In genomic region chr12:116200812-116201211, GRCh38 we compare ENCODE assay signal across 23 cellular contexts.
DNase-seq lines count a peak whose midpoint lies in the region; ATAC-seq, FAIRE-seq and TF ChIP-seq lines count a peak whose summit lies in the region.
"Had no signal": no experiment of that assay in that cellular context is flagged by ENCODE, and none has a peak within 500 bp of the region (broad histone marks: within the 10 kb centered on the region; RNA-seq: fewer than 3 reads in every experiment).

No MANE protein-coding gene starts in this region.

- peaks cover 66% of the 10 kb centered on the region for H3K4me1 ChIP-seq in adipocyte (ENCODE audit: control insufficient read depth, insufficient read depth, low read length)
- peaks cover 39% of the 10 kb centered on the region for H3K4me1 ChIP-seq in smooth muscle cell (ENCODE audit: low read depth)

- H3K79me2 ChIP-seq in smooth muscle cell (ENCODE audit: low read depth), result peaks cover 86% of the 10 kb centered on the region

- H3K27ac ChIP-seq in smooth muscle cell (ENCODE audit: low read depth), result no peak overlapping the region
- H3K27ac ChIP-seq: cardiac muscle cell, neural progenitor cell, SJCRH30, stomach had no signal

- H4K20me1 ChIP-seq in smooth muscle cell (ENCODE audit: low read depth), result peaks cover 100% of the 10 kb centered on the region

- DNase-seq in GM12892 (ENCODE audit: insufficient read length), result no peak
- peak; percentile 69 for DNase-seq in adipocyte (ENCODE audit: low read depth)
- peak; percentile 42 for DNase-seq in fibroblast of the aortic adventitia (ENCODE audit: low read depth)
- no peak for DNase-seq in smooth muscle cell (lab: John Stamatoyannopoulos, UW; ENCODE audit: unreplicated experiment)
- DNase-seq in H54 (ENCODE audit: insufficient read length, low spot score), result no peak
- no peak for DNase-seq in NCI-H2107 (lab: John Stamatoyannopoulos, UW)
- DNase-seq: activated CD8-positive, alpha-beta memory T cell treated with anti-CD3 and anti-CD28 coated beads, Interleukin-2, amount 50 U/mL, for 48 hours; activated gamma-delta T cell; Calu3; GOT3; KG1; left colon; midbrain; NCI-H187; NCI-H446; SJCRH30; stimulated activated CD4-positive, alpha-beta T cell treated with anti-CD3 and anti-CD28 coated beads, Interleukin-4, amount 100 ng/mL, for 4 hours; stomach; trophoblast cell had no signal

- H3F3A ChIP-seq in smooth muscle cell (ENCODE audit: low read depth), result peaks cover 8% of the 10 kb centered on the region

- H3K9me3 ChIP-seq in adipocyte (ENCODE audit: control insufficient read depth, low read length) (no peaks in the 10 kb centered on the region), smooth muscle cell (replicated peaks; ENCODE audit: low read depth) (no peaks in the 10 kb centered on the region)
- H3K9me3 ChIP-seq: SJCRH30, stomach had no signal

- H3K4me2 ChIP-seq in smooth muscle cell, result peak overlapping the region; percentile 39
- H3K4me2 ChIP-seq: neural progenitor cell had no signal

- TF ChIP-seq POLR2A in GM12892 (IDR thresholded peaks at IDR 0.05; ENCODE audit: low read depth, low read length), result no peak
- TF ChIP-seq POLR2A in H54 (IDR thresholded peaks at IDR 0.05; ENCODE audit: low read depth, low read length), result no peak

- H3K27me3 ChIP-seq in adipocyte (replicated peaks; ENCODE audit: control insufficient read depth, insufficient read depth, low read length) (no peaks in the 10 kb centered on the region), smooth muscle cell (ENCODE audit: low read depth) (no peaks in the 10 kb centered on the region)
- H3K27me3 ChIP-seq: cardiac muscle cell, neural progenitor cell, SJCRH30, stomach had no signal

- no peak for ATAC-seq in GM18867 (IDR thresholded peaks at IDR 0.05; ENCODE audit: unreplicated experiment)
- ATAC-seq: left colon had no signal

- 91% methylated on average over 1 of the region's 1 CpG for WGBS in smooth muscle cell (ENCODE audit: low lambda C conversion rate)

- FAIRE-seq in GM12892 (lab: Jason Lieb, UNC), result peak; percentile 73
- FAIRE-seq in H54 (lab: Jason Lieb, UNC), result no peak
- FAIRE-seq: endothelial cell of umbilical vein had no signal

- no peak for TF ChIP-seq CTCF in fibroblast of the aortic adventitia (IDR thresholded peaks at IDR 0.05; ENCODE audit: insufficient read depth, low read length)
- TF ChIP-seq CTCF in smooth muscle cell (IDR thresholded peaks at IDR 0.05; ENCODE audit: borderline replicate concordance, insufficient read depth, poor library complexity, severe bottlenecking), result no peak

- H2AFZ ChIP-seq in smooth muscle cell (ENCODE audit: low read depth), result no peak overlapping the region
- H2AFZ ChIP-seq: neural progenitor cell had no signal

- H3K36me3 ChIP-seq in adipocyte (ENCODE audit: control insufficient read depth, insufficient read depth, low read length, severe bottlenecking), result no peaks in the 10 kb centered on the region
- H3K36me3 ChIP-seq in smooth muscle cell (ENCODE audit: low read depth), result no peaks in the 10 kb centered on the region
- H3K36me3 ChIP-seq: cardiac muscle cell, neural progenitor cell, SJCRH30, stomach had no signal

- H3K9ac ChIP-seq in adipocyte (ENCODE audit: low read length), result no peak overlapping the region
- H3K9ac ChIP-seq in smooth muscle cell (ENCODE audit: low read depth), result no peak overlapping the region
- H3K9ac ChIP-seq: neural progenitor cell had no signal

- H3K4me3 ChIP-seq in adipocyte (ENCODE audit: low read length) (peak overlapping the region; percentile 1), fibroblast of the aortic adventitia (ENCODE audit: low read depth, low read length) (no peak overlapping the region), smooth muscle cell (no peak overlapping the region)
- H3K4me3 ChIP-seq: cardiac muscle cell, neural progenitor cell, SJCRH30, stomach had no signal

Comparison
In these comparisons a context has a peak if more than half of its experiments do, and no peak if none do; other contexts are left out.
1. DNase-seq: peak in adipocyte (single experiment) and fibroblast of the aortic adventitia (single experiment); none in GM12892 (single experiment), smooth muscle cell (single experiment), H54 (single experiment) and NCI-H2107 (single experiment).